Comparison of ENCODE assay signal across 1 cellular context in genomic region chr4:29046166-29046565, GRCh38.
TF ChIP-seq lines count a peak whose summit lies in the region.

No MANE protein-coding gene starts in this region.

TF ChIP-seq in SK-N-SH, 30 proteins besides CTCF, POLR2A, EP300 and RAD21 (continued from another document):
- no peak for TF ChIP-seq USF1 (IDR thresholded peaks at IDR 0.05; ENCODE audit: borderline replicate concordance, low read depth)
